In the genomic region with DNA sequence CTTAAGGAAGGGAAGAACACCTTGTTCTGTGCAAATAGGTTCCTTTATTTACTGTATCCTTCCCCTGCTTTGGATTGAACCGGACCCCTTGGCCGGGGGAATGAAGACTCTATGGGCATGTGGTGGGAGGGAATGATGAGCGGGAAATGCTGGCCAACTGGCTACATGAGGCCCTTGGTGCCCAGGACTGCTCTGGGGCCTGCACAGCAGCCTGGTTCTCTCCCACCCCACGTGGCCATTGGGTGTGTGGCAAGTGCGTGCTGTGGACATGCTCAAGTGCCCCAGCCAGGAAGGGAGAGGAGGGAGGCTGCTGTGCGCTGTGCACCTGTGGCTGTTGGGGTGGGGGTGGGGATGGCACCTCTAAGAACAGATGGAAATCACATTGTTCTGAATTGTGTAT, we compare ENCODE assay signal across 24 cellular contexts.
"Had no signal": no experiment of that assay in that cellular context is flagged by ENCODE, and none has a peak within 500 bp of the region (broad histone marks: within the 10 kb centered on the region; RNA-seq: fewer than 3 reads in every experiment).

No MANE protein-coding gene starts in this region.

- H3K4me1 ChIP-seq: esophagus muscularis mucosa, gastrocnemius medialis, heart right ventricle, right atrium auricular region, suprapubic skin, thyroid gland, upper lobe of left lung, uterus had no signal

- H3K4me1 Mint-ChIP-seq: naive thymus-derived CD4-positive, alpha-beta T cell; stimulated activated effector memory CD8-positive, alpha-beta T cell treated with anti-CD3 and anti-CD28 coated beads, Interleukin-12 subunit alpha, Interleukin-12 subunit beta, amount 100 ng/mL, for 72 hours had no signal

- DNase-seq: effector memory CD8-positive, alpha-beta T cell; gastrocnemius medialis; heart right ventricle; hypothalamus; left ventricle myocardium superior; mesendoderm; naive thymus-derived CD4-positive, alpha-beta T cell; nucleus accumbens; ovary; small intestine; stimulated activated CD4-positive, alpha-beta T cell treated with anti-CD3 and anti-CD28 coated beads, Interleukin-2, amount 100 ng/mL, for 48 hours; stimulated activated CD8-positive, alpha-beta memory T cell treated with anti-CD3 and anti-CD28 coated beads, Interleukin-4, amount 100 ng/mL, for 48 hours; stimulated activated naive CD8-positive, alpha-beta T cell treated with anti-CD3 and anti-CD28 coated beads, Interleukin-15, Interleukin-2, amounts not matched to agents 100 U/mL and 50 U/mL, for 24 hours; thyroid gland; uterus had no signal

- H3K9me3 ChIP-seq: esophagus muscularis mucosa, gastrocnemius medialis, heart right ventricle, ovary, right atrium auricular region, suprapubic skin, thyroid gland, upper lobe of left lung, uterus had no signal

- H3K36me3 ChIP-seq: esophagus muscularis mucosa, gastrocnemius medialis, heart right ventricle, ovary, right atrium auricular region, suprapubic skin, thyroid gland, upper lobe of left lung, uterus had no signal

- H3K27ac ChIP-seq: epithelial cell of prostate, esophagus muscularis mucosa, gastrocnemius medialis, heart right ventricle, ovary, right atrium auricular region, suprapubic skin, thyroid gland, upper lobe of left lung, uterus had no signal

- H3K9me3 Mint-ChIP-seq: dendritic cell treated with granulocyte-macrophage colony-stimulating factor and Interleukin-4, amounts not matched to agents 40 ng/mL and 50 ng/mL, for 4 days; neural crest cell had no signal

- H3K27me3 ChIP-seq: esophagus muscularis mucosa, gastrocnemius medialis, heart right ventricle, ovary, right atrium auricular region, suprapubic skin, thyroid gland, upper lobe of left lung, uterus had no signal

- H3K27me3 Mint-ChIP-seq: dendritic cell treated with granulocyte-macrophage colony-stimulating factor and Interleukin-4, amounts not matched to agents 40 ng/mL and 50 ng/mL, for 4 days; effector memory CD8-positive, alpha-beta T cell; naive thymus-derived CD4-positive, alpha-beta T cell had no signal

- ATAC-seq: effector memory CD8-positive, alpha-beta T cell; gastrocnemius medialis; heart right ventricle; left ventricle myocardium superior; naive thymus-derived CD4-positive, alpha-beta T cell; stimulated activated effector memory CD8-positive, alpha-beta T cell treated with anti-CD3 and anti-CD28 coated beads, Interleukin-12 subunit alpha, Interleukin-12 subunit beta, amount 100 ng/mL, for 72 hours; stimulated activated naive CD8-positive, alpha-beta T cell treated with anti-CD3 and anti-CD28 coated beads, Interleukin-15, Interleukin-2, amounts not matched to agents 100 U/mL and 50 U/mL, for 24 hours had no signal

- H3K4me3 ChIP-seq: esophagus muscularis mucosa, gastrocnemius medialis, heart right ventricle, lung, ovary, right atrium auricular region, suprapubic skin, thyroid gland, upper lobe of left lung, uterus had no signal

- H3K27ac Mint-ChIP-seq: dendritic cell treated with granulocyte-macrophage colony-stimulating factor and Interleukin-4, amounts not matched to agents 40 ng/mL and 50 ng/mL, for 4 days; effector memory CD8-positive, alpha-beta T cell; naive thymus-derived CD4-positive, alpha-beta T cell; stimulated activated effector memory CD8-positive, alpha-beta T cell treated with anti-CD3 and anti-CD28 coated beads, Interleukin-12 subunit alpha, Interleukin-12 subunit beta, amount 100 ng/mL, for 72 hours had no signal

- H3K4me3 Mint-ChIP-seq: dendritic cell treated with granulocyte-macrophage colony-stimulating factor and Interleukin-4, amounts not matched to agents 40 ng/mL and 50 ng/mL, for 4 days; effector memory CD8-positive, alpha-beta T cell; naive thymus-derived CD4-positive, alpha-beta T cell; neural crest cell; stimulated activated effector memory CD8-positive, alpha-beta T cell treated with anti-CD3 and anti-CD28 coated beads, Interleukin-12 subunit alpha, Interleukin-12 subunit beta, amount 100 ng/mL, for 72 hours had no signal

- H3K36me3 Mint-ChIP-seq: stimulated activated effector memory CD8-positive, alpha-beta T cell treated with anti-CD3 and anti-CD28 coated beads, Interleukin-12 subunit alpha, Interleukin-12 subunit beta, amount 100 ng/mL, for 72 hours had no signal
